Comparison of ENCODE assay signal across 1 cellular context in genomic region chr10:93995182-93995581, GRCh38.
TF ChIP-seq lines count a peak whose summit lies in the region.

No MANE protein-coding gene starts in this region.

TF ChIP-seq in A549, 52 proteins besides CTCF, POLR2A, EP300 and RAD21 (continued from another document):
- TF ChIP-seq PBX3 (IDR thresholded peaks at IDR 0.05) (no peak), ZC3H11A (IDR thresholded peaks at IDR 0.05) (no peak), RCOR1 (IDR thresholded peaks at IDR 0.05; ENCODE audit: low read depth, low read length) (no peak), RARB (CRISPR knock-in tag; IDR thresholded peaks at IDR 0.05) (no peak), JUN (IDR thresholded peaks at IDR 0.05) (no peak), EHF (CRISPR knock-in tag; IDR thresholded peaks at IDR 0.05) (no peak), GATA3 (IDR thresholded peaks at IDR 0.05; ENCODE audit: borderline replicate concordance) (no peak), BCL3 (IDR thresholded peaks at IDR 0.05) (no peak), HOXA7 (CRISPR knock-in tag; IDR thresholded peaks at IDR 0.05) (no peak), FOSB (CRISPR knock-in tag; IDR thresholded peaks at IDR 0.05) (no peak), CBX2 (IDR thresholded peaks at IDR 0.05; ENCODE audit: borderline replicate concordance, low read depth) (no peak), MYC (IDR thresholded peaks at IDR 0.05; ENCODE audit: borderline replicate concordance, low read length) (no peak), HOXB5 (CRISPR knock-in tag; IDR thresholded peaks at IDR 0.05) (no peak), MAZ (IDR thresholded peaks at IDR 0.05; ENCODE audit: borderline replicate concordance, low read depth, low read length) (no peak)
